In the genomic region with DNA sequence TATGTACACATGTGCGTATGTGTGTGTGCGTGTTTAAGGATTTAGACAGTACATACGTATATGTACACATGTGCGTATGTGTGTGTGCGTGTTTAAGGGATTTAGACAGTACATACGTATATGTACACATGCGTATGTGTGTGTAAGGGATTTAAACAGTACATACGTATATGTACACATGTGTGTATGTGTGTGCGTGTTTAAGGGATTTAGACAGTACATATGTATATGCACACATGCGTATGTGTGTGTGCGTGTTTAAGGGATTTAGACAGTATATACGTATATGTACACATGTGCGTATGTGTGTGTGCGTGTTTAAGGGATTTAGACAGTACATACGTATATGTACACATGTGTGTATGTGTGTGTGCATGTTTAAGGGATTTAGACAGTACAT, we compare ENCODE assay signal across 4 cellular contexts.
DNase-seq lines count a peak whose midpoint lies in the region; ATAC-seq, FAIRE-seq and TF ChIP-seq lines count a peak whose summit lies in the region.
"Not testable (repeated sequence)": the region's sequence is repeated elsewhere in the genome, so short reads cannot be mapped to it uniquely, and the experiment has no call there.

No MANE protein-coding gene starts in this region.

- DNase-seq in activated CD4-positive, alpha-beta T cell treated with anti-CD3 and anti-CD28 coated beads, Interleukin-2, amount 10 ng/mL, durations not matched to agents 24 days and 14 days, result peak; percentile 2
- DNase-seq in K562 (ENCODE audit: extremely low read depth in 1 of 4, low spot score in 3 of 4); HepG2 (ENCODE audit: low spot score): not testable (repeated sequence)

- TF ChIP-seq EP300 in K562 (IDR thresholded peaks at IDR 0.05; ENCODE audit: low read length); HepG2 (IDR thresholded peaks at IDR 0.05; ENCODE audit: low read depth in 2 of 2, low read length in 2 of 2); HepG2 (CRISPR knock-in tag; IDR thresholded peaks at IDR 0.05; ENCODE audit: borderline replicate concordance): not testable (repeated sequence)

- not testable (repeated sequence) for FAIRE-seq in K562 (lab: Jason Lieb, UNC); HepG2 (lab: Jason Lieb, UNC)

- not testable (repeated sequence) for H3K9ac ChIP-seq in K562 (ENCODE audit: insufficient read depth in 1 of 2, low read depth in 2 of 2, low read length in 2 of 2); HepG2 (ENCODE audit: insufficient read depth, low read depth, low read length)

- not testable (repeated sequence) for H3K4me3 ChIP-seq in K562; HepG2 (replicated peaks in 1 of 3; ENCODE audit: insufficient read depth in 1 of 3, low read depth in 2 of 3, low read length in 3 of 3)

- not testable (repeated sequence) for TF ChIP-seq RAD21 in K562 (CRISPR knock-in tag; conservative IDR thresholded peaks at IDR 0.05 in 1 of 2, IDR thresholded peaks at IDR 0.05 in 1 of 2); HepG2 (CRISPR knock-in tag; IDR thresholded peaks at IDR 0.05)

- H3K4me3 Mint-ChIP-seq in activated CD4-positive, alpha-beta T cell treated with anti-CD3 and anti-CD28 coated beads, Interleukin-2, amount 10 ng/mL, durations not matched to agents 24 days and 14 days, result not testable (repeated sequence)

- in situ Hi-C loops in K562 (cut with MboI); HepG2 (cut with HindIII; ENCODE audit: extremely low pct_ligation_motif_present, low pct_unique_long_range_greater_than_20kb): not testable (repeated sequence)

- not testable (repeated sequence) for H3K9me3 ChIP-seq in K562 (replicated peaks; ENCODE audit: control insufficient read depth, insufficient read depth, low read depth, low read length); HepG2 (ENCODE audit: low read length)

- H3K27me3 Mint-ChIP-seq in activated CD4-positive, alpha-beta T cell treated with anti-CD3 and anti-CD28 coated beads, Interleukin-2, amount 10 ng/mL, durations not matched to agents 24 days and 14 days, result not testable (repeated sequence)

- not testable (repeated sequence) for H3K27ac ChIP-seq in K562 (ENCODE audit: extremely low read depth, low read depth, low read length); HepG2 (ENCODE audit: extremely low read length, insufficient read depth, low read length)

- not testable (repeated sequence) for H3K4me2 ChIP-seq in K562 (ENCODE audit: insufficient read depth, low read length); HepG2 (ENCODE audit: low read depth, low read length)

- TF ChIP-seq CTCF in K562 (IDR thresholded peaks at IDR 0.05 in 2 of 3, conservative IDR thresholded peaks at IDR 0.05 in 1 of 3; ENCODE audit: insufficient read depth in 2 of 3, low read depth in 1 of 3, low read length in 3 of 3); HepG2 (CRISPR knock-in tag; IDR thresholded peaks at IDR 0.05): not testable (repeated sequence)

- 66% methylated on average over 15 of the region's 15 CpGs for WGBS in K562 (ENCODE audit: insufficient coverage, low coverage, missing lambda C conversion rate)
- WGBS in HepG2 (ENCODE audit: low lambda C conversion rate), result 94% methylated on average over 15 of the region's 15 CpGs

- H3K4me1 ChIP-seq in K562 (replicated peaks in 1 of 2; ENCODE audit: control insufficient read depth in 2 of 2, insufficient read depth in 2 of 2, low read length in 2 of 2); HepG2 (ENCODE audit: insufficient read depth, low read length): not testable (repeated sequence)

- BruUV-seq in K562 (replicated peaks; lab: Mats Ljungman, UMichigan); HepG2 (replicated peaks; lab: Mats Ljungman, UMichigan): not testable (repeated sequence)

- not testable (repeated sequence) for H3K36me3 Mint-ChIP-seq in activated CD4-positive, alpha-beta T cell treated with anti-CD3 and anti-CD28 coated beads, Interleukin-2, amount 10 ng/mL, durations not matched to agents 24 days and 14 days (ENCODE audit: low read depth)

- intact Hi-C loops in activated CD4-positive, alpha-beta T cell treated with anti-CD3 and anti-CD28 coated beads, Interleukin-2, amount 10 ng/mL, durations not matched to agents 24 days and 14 days (cut with micrococcal nuclease), result loop anchor here (5.0 kb wide), 1 partner anchor 42 kb away; no protein-coding TSS in a partner anchor
- intact Hi-C loops in K562 (cut with micrococcal nuclease), result not testable (repeated sequence)
- intact Hi-C loops in HepG2 (cut with micrococcal nuclease; ENCODE audit: unreplicated experiment), result loop anchor here (2.0 kb wide), 1 partner anchor 51 kb away; no protein-coding TSS in a partner anchor

- not testable (repeated sequence) for TF ChIP-seq POLR2A in K562 (conservative IDR thresholded peaks at IDR 0.05); HepG2 (IDR thresholded peaks at IDR 0.05; ENCODE audit: insufficient read depth in 1 of 2, low read depth in 2 of 2, low read length in 2 of 2)

- CTCF ChIA-PET in K562 (lab: Yijun Ruan, JAX; ENCODE audit: low intra/inter-chr PET ratio); HepG2 (lab: Yijun Ruan, JAX; ENCODE audit: low intra/inter-chr PET ratio, low total read pairs): not testable (repeated sequence)

- POLR2A ChIA-PET in K562 (lab: Yijun Ruan, JAX); HepG2 (lab: Yijun Ruan, JAX): not testable (repeated sequence)

- not testable (repeated sequence) for H3K9me1 ChIP-seq in K562 (ENCODE audit: control insufficient read depth, insufficient read depth, low read length)

- not testable (repeated sequence) for H3K27ac Mint-ChIP-seq in activated CD4-positive, alpha-beta T cell treated with anti-CD3 and anti-CD28 coated beads, Interleukin-2, amount 10 ng/mL, durations not matched to agents 24 days and 14 days

- H3K27me3 ChIP-seq in K562 (ENCODE audit: control insufficient read depth in 2 of 2, insufficient read depth in 2 of 2, low read length in 2 of 2) (peaks cover 3 to 36% of the 10 kb centered on the region in 2 experiments; a peak in 3 of 5 replicates), HepG2 (ENCODE audit: control insufficient read depth in 1 of 2, insufficient read depth in 2 of 2, low read length in 2 of 2) (peaks cover 3 to 49% of the 10 kb centered on the region in 2 experiments)

- not testable (repeated sequence) for H2AFZ ChIP-seq in K562 (ENCODE audit: low read depth, low read length); HepG2 (ENCODE audit: low read length)

- H4K20me1 ChIP-seq in K562 (replicated peaks; ENCODE audit: control insufficient read depth, insufficient read depth, low read length); HepG2 (ENCODE audit: insufficient read depth, low read length): not testable (repeated sequence)

- H3K79me2 ChIP-seq in K562 (ENCODE audit: control insufficient read depth, insufficient read depth, low read length); HepG2 (ENCODE audit: insufficient read depth, low read length): not testable (repeated sequence)

- not testable (repeated sequence) for ATAC-seq in SK-N-SH treated with all-trans-retinoic acid at 6 μM for 48 hours, K562, HepG2

- not testable (repeated sequence) for H3K36me3 ChIP-seq in K562 (ENCODE audit: control insufficient read depth, insufficient read depth, low read length); HepG2 (replicated peaks in 1 of 2; ENCODE audit: control insufficient read depth in 1 of 2, insufficient read depth in 2 of 2, low read length in 2 of 2)

- H3K4me1 Mint-ChIP-seq in activated CD4-positive, alpha-beta T cell treated with anti-CD3 and anti-CD28 coated beads, Interleukin-2, amount 10 ng/mL, durations not matched to agents 24 days and 14 days, result peaks cover 13% of the 10 kb centered on the region

- H3K9me3 Mint-ChIP-seq in activated CD4-positive, alpha-beta T cell treated with anti-CD3 and anti-CD28 coated beads, Interleukin-2, amount 10 ng/mL, durations not matched to agents 24 days and 14 days, result not testable (repeated sequence)

TF ChIP-seq in SK-N-SH treated with all-trans-retinoic acid at 6 μM for 48 hours, 23 proteins besides CTCF, POLR2A, EP300 and RAD21:
- TF ChIP-seq PPARA (CRISPR knock-in tag; IDR thresholded peaks at IDR 0.05; ENCODE audit: borderline replicate concordance), result peak; percentile 84; the same call in 1 of the 2 replicates
TF ChIP-seq in SK-N-SH treated with all-trans-retinoic acid at 6 μM for 48 hours: peak in this region for 1; not testable (repeated sequence) for 22.

TF ChIP-seq in HepG2, 621 proteins besides CTCF, POLR2A, EP300 and RAD21:
- 0 out of 2 replicates have a peak, but pooled peaks have one; percentile 23 for TF ChIP-seq MBNL3 (CRISPR knock-in tag; conservative IDR thresholded peaks at IDR 0.05)
TF ChIP-seq in HepG2: peak in this region for 1; not testable (repeated sequence) for 620.
